In the genomic region with DNA sequence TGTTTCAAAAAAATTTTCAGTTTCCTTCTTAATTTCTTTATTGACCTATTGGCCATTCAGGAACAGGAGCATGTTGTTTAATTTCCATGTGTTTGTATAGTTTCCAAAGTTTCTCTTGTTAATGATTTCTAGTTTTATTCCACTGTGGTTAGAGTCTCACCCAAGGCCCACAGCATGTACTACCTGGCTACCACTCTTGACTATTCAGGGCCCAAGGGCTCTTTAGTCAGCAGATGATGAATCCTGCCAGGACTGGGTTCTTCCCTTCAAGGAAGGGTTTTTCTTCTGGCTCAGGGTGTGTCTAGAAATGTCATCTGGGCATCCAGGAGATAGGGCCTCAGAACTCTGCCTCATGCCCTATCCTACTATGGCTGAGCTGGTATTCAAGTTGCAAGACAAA, we compare ENCODE assay signal across 7 cellular contexts.
"Had no signal": no experiment of that assay in that cellular context is flagged by ENCODE, and none has a peak within 500 bp of the region (broad histone marks: within the 10 kb centered on the region; RNA-seq: fewer than 3 reads in every experiment).

No MANE protein-coding gene starts in this region.

- FAIRE-seq: H1, H54, HepG2 had no signal

- ATAC-seq: GM23338, HepG2 had no signal

- H3K4me2 ChIP-seq: GM23338 had no signal

- DNase-seq: H9, HCEC 1CT had no signal

- H3K4me3 ChIP-seq: GM23338 had no signal

- H2AFZ ChIP-seq: GM23338 had no signal

- H3K27ac ChIP-seq: HL-60 had no signal
